In the genomic region with DNA sequence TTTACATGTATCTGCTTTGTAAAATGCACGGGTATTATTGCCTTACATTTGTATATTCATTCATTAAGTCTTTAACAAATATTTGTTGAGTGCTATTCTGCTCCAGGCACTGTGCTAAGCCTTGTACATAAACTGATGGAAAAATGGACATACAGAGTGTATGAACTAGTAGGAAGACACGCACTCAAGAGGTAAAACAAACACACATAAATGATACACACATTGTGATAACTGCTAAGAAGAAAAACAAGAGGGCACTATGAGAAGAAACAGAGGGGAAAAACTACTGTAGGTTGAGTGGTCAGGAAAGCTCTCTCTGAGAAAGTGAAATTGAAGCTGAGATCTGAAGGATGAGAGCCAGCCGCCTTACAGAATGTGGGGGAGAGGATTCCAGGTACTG, we compare ENCODE assay signal across 24 cellular contexts.
"Had no signal": no experiment of that assay in that cellular context is flagged by ENCODE, and none has a peak within 500 bp of the region (broad histone marks: within the 10 kb centered on the region; RNA-seq: fewer than 3 reads in every experiment).

No MANE protein-coding gene starts in this region.

- H3K4me1 Mint-ChIP-seq: activated naive CD8-positive, alpha-beta T cell treated with anti-CD3 and anti-CD28 coated beads, Interleukin-2, amount 10 ng/mL, durations not matched to agents 7 days and 5 days; activated T-helper 17 cell treated with anti-CD3 and anti-CD28 coated beads, Interleukin-2, amount 50 U/mL, for 72 hours; naive thymus-derived CD4-positive, alpha-beta T cell; stimulated activated effector memory CD8-positive, alpha-beta T cell treated with anti-CD3 and anti-CD28 coated beads, Interleukin-12 subunit alpha, Interleukin-12 subunit beta, amount 100 ng/mL, for 72 hours had no signal

- H3K27me3 Mint-ChIP-seq: activated naive CD8-positive, alpha-beta T cell treated with anti-CD3 and anti-CD28 coated beads, Interleukin-2, amount 10 ng/mL, durations not matched to agents 7 days and 5 days; activated T-helper 17 cell treated with anti-CD3 and anti-CD28 coated beads, Interleukin-2, amount 50 U/mL, for 72 hours; naive thymus-derived CD4-positive, alpha-beta T cell had no signal

- H3K4me3 Mint-ChIP-seq: activated CD8-positive, alpha-beta T cell treated with anti-CD3 and anti-CD28 coated beads for 36 hours; activated naive CD8-positive, alpha-beta T cell treated with anti-CD3 and anti-CD28 coated beads, Interleukin-2, amount 10 ng/mL, durations not matched to agents 7 days and 5 days; activated T-helper 17 cell treated with anti-CD3 and anti-CD28 coated beads, Interleukin-2, amount 50 U/mL, for 72 hours; endodermal cell; naive thymus-derived CD4-positive, alpha-beta T cell; stimulated activated effector memory CD8-positive, alpha-beta T cell treated with anti-CD3 and anti-CD28 coated beads, Interleukin-12 subunit alpha, Interleukin-12 subunit beta, amount 100 ng/mL, for 72 hours had no signal

- H3K9me3 ChIP-seq: neutrophil, pancreas, stomach had no signal

- H3K36me3 Mint-ChIP-seq: activated naive CD8-positive, alpha-beta T cell treated with anti-CD3 and anti-CD28 coated beads, Interleukin-2, amount 10 ng/mL, durations not matched to agents 7 days and 5 days; naive thymus-derived CD4-positive, alpha-beta T cell; stimulated activated effector memory CD8-positive, alpha-beta T cell treated with anti-CD3 and anti-CD28 coated beads, Interleukin-12 subunit alpha, Interleukin-12 subunit beta, amount 100 ng/mL, for 72 hours had no signal

- H3K9me3 Mint-ChIP-seq: activated CD8-positive, alpha-beta T cell treated with anti-CD3 and anti-CD28 coated beads for 36 hours; activated naive CD8-positive, alpha-beta T cell treated with anti-CD3 and anti-CD28 coated beads, Interleukin-2, amount 10 ng/mL, durations not matched to agents 7 days and 5 days; activated T-helper 17 cell treated with anti-CD3 and anti-CD28 coated beads, Interleukin-2, amount 50 U/mL, for 72 hours; endodermal cell had no signal

- DNase-seq: activated CD4-positive, alpha-beta T cell treated with anti-CD3 and anti-CD28 coated beads for 48 hours; activated CD4-positive, CD25-positive, alpha-beta regulatory T cell; activated CD8-positive, alpha-beta T cell treated with anti-CD3 and anti-CD28 coated beads for 36 hours; activated naive CD4-positive, alpha-beta T cell; activated naive CD8-positive, alpha-beta T cell treated with anti-CD3 and anti-CD28 coated beads, Interleukin-2, amount 10 ng/mL, durations not matched to agents 7 days and 5 days; activated T-cell treated with anti-CD3 and anti-CD28 coated beads, Interleukin-2, amount 50 U/mL, for 1 hour; amygdala; dorsolateral prefrontal cortex; endodermal cell; foreskin fibroblast; hippocampal formation; kidney; left lung; mammary epithelial cell; naive thymus-derived CD4-positive, alpha-beta T cell; pancreas; stimulated activated CD4-positive, alpha-beta T cell treated with anti-CD3 and anti-CD28 coated beads, Interleukin-4, amount 100 ng/mL, for 24 hours; stomach had no signal

- H3K27me3 ChIP-seq: cardiac muscle cell, dorsolateral prefrontal cortex, left lung, neutrophil, pancreas, stomach had no signal

- H3K27ac Mint-ChIP-seq: activated CD8-positive, alpha-beta T cell treated with anti-CD3 and anti-CD28 coated beads for 36 hours; activated naive CD8-positive, alpha-beta T cell treated with anti-CD3 and anti-CD28 coated beads, Interleukin-2, amount 10 ng/mL, durations not matched to agents 7 days and 5 days; activated T-helper 17 cell treated with anti-CD3 and anti-CD28 coated beads, Interleukin-2, amount 50 U/mL, for 72 hours; endodermal cell; naive thymus-derived CD4-positive, alpha-beta T cell; stimulated activated effector memory CD8-positive, alpha-beta T cell treated with anti-CD3 and anti-CD28 coated beads, Interleukin-12 subunit alpha, Interleukin-12 subunit beta, amount 100 ng/mL, for 72 hours had no signal

- H3K36me3 ChIP-seq: cardiac muscle cell, left lung, neutrophil, pancreas, stomach had no signal

- H3K4me3 ChIP-seq: cardiac muscle cell, dorsolateral prefrontal cortex, left lung, pancreas, stomach had no signal

- H3K4me1 ChIP-seq: left lung, pancreas, stomach had no signal

- H3K27ac ChIP-seq: cardiac muscle cell, dorsolateral prefrontal cortex, epithelial cell of prostate, left lung, neutrophil, pancreas, stomach had no signal

- ATAC-seq: activated CD8-positive, alpha-beta T cell treated with anti-CD3 and anti-CD28 coated beads for 36 hours; activated T-helper 17 cell treated with anti-CD3 and anti-CD28 coated beads, Interleukin-2, amount 50 U/mL, for 72 hours; left lung; naive thymus-derived CD4-positive, alpha-beta T cell; sciatic nerve; stimulated activated effector memory CD8-positive, alpha-beta T cell treated with anti-CD3 and anti-CD28 coated beads, Interleukin-12 subunit alpha, Interleukin-12 subunit beta, amount 100 ng/mL, for 72 hours had no signal
